In the genomic region with DNA sequence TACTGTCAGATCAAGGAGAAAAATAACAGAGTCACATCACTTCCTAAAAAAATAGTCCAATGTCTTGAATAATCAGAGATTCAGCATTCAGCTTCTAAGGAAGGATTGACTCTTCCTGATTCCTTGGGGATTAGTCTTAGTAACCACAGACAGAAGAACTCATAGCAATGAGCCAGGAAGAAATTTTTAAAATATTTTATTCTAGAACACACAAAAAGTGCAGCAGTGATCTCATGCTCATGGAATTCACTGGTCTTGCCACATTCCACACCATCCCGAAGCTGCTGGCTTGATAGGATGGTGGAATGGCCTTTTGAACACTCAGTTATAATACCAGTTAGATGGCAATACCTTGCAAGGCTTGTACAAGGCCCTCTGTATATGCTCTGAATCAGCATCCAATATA, we compare ENCODE assay signal across 10 cellular contexts. TPM values are rescaled to one million over a fixed set of nuclear protein-coding genes. Genes with fewer than 3 reads are reported as not detected.
A peak's percentile ranks its signal among the peaks of the same experiment; 100 is the strongest.
DNase-seq lines count a peak whose midpoint lies in the region; TF ChIP-seq lines count a peak whose summit lies in the region.
"Had no signal": no experiment of that assay in that cellular context is flagged by ENCODE, and none has a peak within 500 bp of the region (broad histone marks: within the 10 kb centered on the region; RNA-seq: fewer than 3 reads in every experiment).

No MANE protein-coding gene starts in this region.

- H3K27ac ChIP-seq in epithelial cell of prostate = peak overlapping the region; percentile 97
- no peak overlapping the region for H3K27ac ChIP-seq in neural progenitor cell
- H3K27ac ChIP-seq in esophagus muscularis mucosa (replicated peaks in 1 of 4) = peak overlapping the region in 1 of 4 donors; percentile 44

- no peak overlapping the region for H3K4me3 ChIP-seq in neural progenitor cell
- no peak overlapping the region for H3K4me3 ChIP-seq in esophagus muscularis mucosa

- H3K27me3 ChIP-seq in neural progenitor cell (no peaks in the 10 kb centered on the region), esophagus muscularis mucosa (no peaks in the 10 kb centered on the region)

- H3K9me3 Mint-ChIP-seq in neural progenitor cell = no peaks in the 10 kb centered on the region
- no peaks in the 10 kb centered on the region for H3K9me3 Mint-ChIP-seq in activated naive CD4-positive, alpha-beta T cell treated with anti-CD3 and anti-CD28 coated beads, Interleukin-2, amount 10 ng/mL, durations not matched to agents 7 days and 5 days
- H3K9me3 Mint-ChIP-seq: activated B cell treated with CpG ODN at 0.5 μM for 24 hours had no signal

- intact Hi-C loops in esophagus muscularis mucosa (cut with DNase I) = no loop called here

- H3K36me3 Mint-ChIP-seq in neural progenitor cell = no peaks in the 10 kb centered on the region
- no peaks in the 10 kb centered on the region for H3K36me3 Mint-ChIP-seq in activated naive CD4-positive, alpha-beta T cell treated with anti-CD3 and anti-CD28 coated beads, Interleukin-2, amount 10 ng/mL, durations not matched to agents 7 days and 5 days
- H3K36me3 Mint-ChIP-seq: natural killer cell had no signal

- no peak overlapping the region for H3K9ac ChIP-seq in neural progenitor cell

- H3K27me3 Mint-ChIP-seq in neural progenitor cell (ENCODE audit: insufficient read depth, low read depth) = peaks cover 2% of the 10 kb centered on the region
- H3K27me3 Mint-ChIP-seq in activated naive CD4-positive, alpha-beta T cell treated with anti-CD3 and anti-CD28 coated beads, Interleukin-2, amount 10 ng/mL, durations not matched to agents 7 days and 5 days = peaks cover 3% of the 10 kb centered on the region
- H3K27me3 Mint-ChIP-seq: activated B cell treated with CpG ODN at 0.5 μM for 24 hours had no signal

- no peak overlapping the region for H3K4me3 Mint-ChIP-seq in neural progenitor cell
- H3K4me3 Mint-ChIP-seq in activated naive CD4-positive, alpha-beta T cell treated with anti-CD3 and anti-CD28 coated beads, Interleukin-2, amount 10 ng/mL, durations not matched to agents 7 days and 5 days = no peak overlapping the region
- H3K4me3 Mint-ChIP-seq: activated B cell treated with CpG ODN at 0.5 μM for 24 hours, natural killer cell had no signal

- no peak for TF ChIP-seq EP300 in esophagus muscularis mucosa (IDR thresholded peaks at IDR 0.05)

- no peaks in the 10 kb centered on the region for H3F3A ChIP-seq in neural progenitor cell (ENCODE audit: low read depth)

- H3K4me2 ChIP-seq in neural progenitor cell = no peak overlapping the region

- CTCF ChIA-PET in activated naive CD4-positive, alpha-beta T cell treated with anti-CD3 and anti-CD28 coated beads, Interleukin-2, amount 10 ng/mL, durations not matched to agents 7 days and 5 days (lab: Charles Lee) = no interaction called here

- TF ChIP-seq CTCF in neural progenitor cell (IDR thresholded peaks at IDR 0.05) = no peak
- no peak for TF ChIP-seq CTCF in esophagus muscularis mucosa (IDR thresholded peaks at IDR 0.05)

- H3K4me1 ChIP-seq in neural progenitor cell = no peaks in the 10 kb centered on the region
- peaks cover 0 to 13% (median 12%) of the 10 kb centered on the region in 4 donors for H3K4me1 ChIP-seq in esophagus muscularis mucosa

- WGBS in esophagus muscularis mucosa = 0% methylated on average over 1 of the region's 1 CpG

- DNase-seq in AG20443 (ENCODE audit: low spot score) (peak; percentile 79), NCI-H460 (ENCODE audit: extremely low read depth, low read depth) (peak; percentile 78), epithelial cell of prostate (ENCODE audit: low read depth, low spot score) (peak; percentile 76), neural progenitor cell (ENCODE audit: low spot score) (peak; percentile 15), Kasumi-1 (lab: John Stamatoyannopoulos, UW) (no peak), esophagus muscularis mucosa (ENCODE audit: extremely low spot score) (no peak), SHP77 treated with DMSO at 0.1 percent for 48 hours (lab: John Stamatoyannopoulos, UW) (no peak)
- DNase-seq in activated naive CD4-positive, alpha-beta T cell treated with anti-CD3 and anti-CD28 coated beads, Interleukin-2, amount 10 ng/mL, durations not matched to agents 7 days and 5 days = no peak
- DNase-seq: activated B cell treated with CpG ODN at 0.5 μM for 24 hours, natural killer cell had no signal

- H3K4me1 Mint-ChIP-seq in neural progenitor cell = no peaks in the 10 kb centered on the region
- no peaks in the 10 kb centered on the region for H3K4me1 Mint-ChIP-seq in activated naive CD4-positive, alpha-beta T cell treated with anti-CD3 and anti-CD28 coated beads, Interleukin-2, amount 10 ng/mL, durations not matched to agents 7 days and 5 days
- H3K4me1 Mint-ChIP-seq: activated B cell treated with CpG ODN at 0.5 μM for 24 hours, natural killer cell had no signal

- H3K79me2 ChIP-seq in neural progenitor cell (ENCODE audit: low read depth) = no peaks in the 10 kb centered on the region

- H2AFZ ChIP-seq in neural progenitor cell (replicated peaks) = no peak overlapping the region

- H3K9me3 ChIP-seq in neural progenitor cell (ENCODE audit: low read depth) (no peaks in the 10 kb centered on the region), esophagus muscularis mucosa (peaks cover 0 to 5% (median 2%) of the 10 kb centered on the region in 4 donors)

- H3K36me3 ChIP-seq in neural progenitor cell = no peaks in the 10 kb centered on the region
- no peaks in the 10 kb centered on the region for H3K36me3 ChIP-seq in esophagus muscularis mucosa

- no peak overlapping the region for H3K27ac Mint-ChIP-seq in neural progenitor cell
- no peak overlapping the region for H3K27ac Mint-ChIP-seq in activated naive CD4-positive, alpha-beta T cell treated with anti-CD3 and anti-CD28 coated beads, Interleukin-2, amount 10 ng/mL, durations not matched to agents 7 days and 5 days
- H3K27ac Mint-ChIP-seq: activated B cell treated with CpG ODN at 0.5 μM for 24 hours, natural killer cell had no signal

- TF ChIP-seq POLR2A in esophagus muscularis mucosa (IDR thresholded peaks at IDR 0.05; ENCODE audit: low read depth) = no peak

- no peaks in the 10 kb centered on the region for H4K20me1 ChIP-seq in neural progenitor cell (ENCODE audit: low read depth)

RNA-seq across cellular contexts. Expression of gene ABI3BP, which starts 43.0 kb away (rescaled TPM):
- total RNA-seq in NCI-H460 (2014; rRNA removed; shearing (Covaris generic)) = 1.3 and 1.7 TPM in 2 replicates
- 0.27 and 3.1 TPM in 2 replicates for polyA plus RNA-seq in NCI-H460 (2014; cell fraction: nucleus; rRNA removed)
- total RNA-seq in neural progenitor cell (ENCODE audit: low replicate concordance) (not detected in 2 replicates), esophagus muscularis mucosa (10 to 100 TPM; 25.7 to 67.3 (median 61.5) TPM)
- total RNA-seq: activated B cell treated with CpG ODN at 0.5 μM for 24 hours, natural killer cell had no signal

Comparison
In these comparisons a context has a peak if more than half of its experiments do, and no peak if none do; other contexts are left out.
1. DNase-seq: peak in AG20443 (single experiment), NCI-H460 (single experiment), epithelial cell of prostate (single experiment) and neural progenitor cell (single experiment); none in activated naive CD4-positive, alpha-beta T cell treated with anti-CD3 and anti-CD28 coated beads, Interleukin-2, amount 10 ng/mL, durations not matched to agents 7 days and 5 days (single experiment), Kasumi-1 (0 of 2), esophagus muscularis mucosa (single experiment) and SHP77 treated with DMSO at 0.1 percent for 48 hours (single experiment).
2. RNA of gene ABI3BP, which starts 43.0 kb away (total RNA-seq): 25.7 to 67.3 TPM in esophagus muscularis mucosa; 1.3 to 1.7 TPM in NCI-H460 and not detected in neural progenitor cell; every median in the first group is over 10 times any median in the second.